ENCODE assay signal across 8 cellular contexts in genomic region chr2:64989126-64989981, GRCh38. TPM values are rescaled to one million over a fixed set of nuclear protein-coding genes. Genes with fewer than 3 reads are reported as not detected.
DNase-seq lines count a peak whose midpoint lies in the region; ATAC-seq and TF ChIP-seq lines count a peak whose summit lies in the region.

TSS of gene SLC1A4 (plus strand) at chr2:64989399. CDS start at chr2:64989644, 245 bp downstream.

- peak within 1 kb of the TSS; percentile 72 for H3K9ac ChIP-seq in IMR-90 (ENCODE audit: low read depth, low read length)

- H4K8ac ChIP-seq in IMR-90 (ENCODE audit: low read depth in 2 of 2, low read length in 2 of 2) = peak within 1 kb of the TSS; percentile 60 to 72; a peak in 3 of 4 replicates

- H3K9me2 ChIP-seq in PC-9 (ENCODE audit: insufficient read depth) = no peaks in the 10 kb centered on the region

- CTCF ChIA-PET in IMR-90 (lab: Yijun Ruan, JAX) (interaction anchor here (0.6 kb wide), 1 partner anchor 16 kb away, joined by 3 read pairs; no protein-coding TSS in a partner anchor), PC-9 (lab: Charles Lee) (interaction anchor here (0.6 kb wide), 1 partner anchor 10 kb away, joined by 5 read pairs; no protein-coding TSS in a partner anchor)

- 0 out of 2 replicates have a peak within 1 kb of the TSS, but pooled peaks have one; percentile 30 for H2BK20ac ChIP-seq in IMR-90 (ENCODE audit: low read depth, low read length)

- peak within 1 kb of the TSS; percentile 78 for H3K56ac ChIP-seq in IMR-90 (ENCODE audit: extremely low read depth, insufficient read depth, low read length)

- H3K4me2 ChIP-seq in IMR-90 (ENCODE audit: low read depth, low read length) (peak within 1 kb of the TSS; percentile 84), PC-9 (peak within 1 kb of the TSS; percentile 86)

- peak within 1 kb of the TSS; percentile 89 for H3K4ac ChIP-seq in IMR-90 (ENCODE audit: low read depth, low read length)

- H3F3A ChIP-seq in PC-9 (ENCODE audit: insufficient read depth, low read depth) = peaks cover 22% of the 10 kb centered on the region; the same call in 1 of the 2 replicates

- H3K9me1 ChIP-seq in IMR-90 (ENCODE audit: insufficient read depth, low read length) = peaks cover 4% of the 10 kb centered on the region

- in situ Hi-C loops in IMR-90 (cut with MboI; ENCODE audit: low sequenced_read_pairs) = no loop called here

- H3K27me3 ChIP-seq in IMR-90 (ENCODE audit: control insufficient read depth, insufficient read depth, low read length) = no peaks in the 10 kb centered on the region
- no peaks in the 10 kb centered on the region for H3K27me3 ChIP-seq in PC-9 (ENCODE audit: insufficient read depth, low read depth)
- no peaks in the 10 kb centered on the region for H3K27me3 ChIP-seq in muscle layer of duodenum (ENCODE audit: low read depth, low read length)

- H3K36me3 ChIP-seq in IMR-90 (ENCODE audit: control insufficient read depth, insufficient read depth, low read length) = no peaks in the 10 kb centered on the region
- H3K36me3 ChIP-seq in PC-9 (ENCODE audit: low read depth) = no peaks in the 10 kb centered on the region
- no peaks in the 10 kb centered on the region for H3K36me3 ChIP-seq in muscle layer of duodenum (ENCODE audit: control insufficient read depth in 1 of 2, insufficient read depth in 2 of 2, low read length in 2 of 2)

- TF ChIP-seq CTCF in IMR-90 (conservative IDR thresholded peaks at IDR 0.05; ENCODE audit: low read depth, low read length) = no peak
- no peak for TF ChIP-seq CTCF in PC-9 (conservative IDR thresholded peaks at IDR 0.05)

- H2BK5ac ChIP-seq in IMR-90 (ENCODE audit: low read depth, low read length, poor library complexity, severe bottlenecking) = peak within 1 kb of the TSS; percentile 84

- H2AK9ac ChIP-seq in IMR-90 (replicated peaks; ENCODE audit: low read depth, low read length, poor library complexity) = peak within 1 kb of the TSS; percentile 95

- H3K4me1 ChIP-seq in IMR-90 (ENCODE audit: control insufficient read depth, insufficient read depth, low read length) (peaks cover 10% of the 10 kb centered on the region), PC-9 (replicated peaks; ENCODE audit: insufficient read depth) (peaks cover 29% of the 10 kb centered on the region), muscle layer of duodenum (ENCODE audit: control insufficient read depth in 1 of 2, insufficient read depth in 2 of 2, low read length in 2 of 2) (peaks cover 6 to 25% of the 10 kb centered on the region in 2 donors)

- H4K5ac ChIP-seq in IMR-90 (ENCODE audit: low read depth, low read length) = peak within 1 kb of the TSS; percentile 44; the same call in 1 of the 2 replicates

- TSS peak; percentile 37 for BruUV-seq in IMR-90 (replicated peaks; lab: Mats Ljungman, UMichigan)
- BruUV-seq in PC-9 (replicated peaks; lab: Mats Ljungman, UMichigan) = no TSS peak

- H3K9me3 ChIP-seq in IMR-90 (ENCODE audit: control insufficient read depth, insufficient read depth, low read length) = no peaks in the 10 kb centered on the region
- H3K9me3 ChIP-seq in PC-9 (ENCODE audit: insufficient read depth, low read depth) = no peaks in the 10 kb centered on the region
- H3K9me3 ChIP-seq in muscle layer of duodenum (ENCODE audit: control insufficient read depth in 1 of 2, low read length in 2 of 2) = no peaks in the 10 kb centered on the region

- H3K27ac ChIP-seq in IMR-90 (ENCODE audit: insufficient read depth, low read length) = peak within 1 kb of the TSS; percentile 84
- H3K27ac ChIP-seq in PC-9 = peak within 1 kb of the TSS; percentile 83
- H3K27ac ChIP-seq in muscle layer of duodenum (ENCODE audit: low read length) = peak within 1 kb of the TSS; percentile 93

- POLR2A ChIA-PET in IMR-90 (lab: Charles Lee; ENCODE audit: unreplicated experiment) = no interaction called here
- POLR2A ChIA-PET in PC-9 (lab: Charles Lee; ENCODE audit: unreplicated experiment) = interaction anchor here (0.5 kb wide), 1 partner anchor 355 kb away, joined by 11 read pairs; no protein-coding TSS in a partner anchor

- intact Hi-C loops in IMR-90 (cut with micrococcal nuclease) = loop anchor here (5.0 kb wide), 1 partner anchor 37 kb away; no protein-coding TSS in a partner anchor
- intact Hi-C loops in PC-9 (cut with micrococcal nuclease; ENCODE audit: unreplicated experiment) = loop anchor here (1.0 kb wide), 1 partner anchor 51 kb away; no protein-coding TSS in a partner anchor

- H4K91ac ChIP-seq in IMR-90 (ENCODE audit: insufficient read depth, low read depth, low read length) = peak within 1 kb of the TSS; percentile 83

- peak within 1 kb of the TSS; percentile 92 for H2AFZ ChIP-seq in IMR-90 (replicated peaks; ENCODE audit: low read length, poor library complexity)
- peak within 1 kb of the TSS; percentile 99 for H2AFZ ChIP-seq in PC-9

- DNase-seq in DMS 273 (lab: John Stamatoyannopoulos, UW; ENCODE audit: unreplicated experiment) (peak; percentile 93), IMR-90 (peak; percentile 88), PC-9 (peak; percentile 54 to 77)
- peak; percentile 85 for DNase-seq in activated T-cell treated with anti-CD3 and anti-CD28 coated beads, Interleukin-2, amount 50 U/mL, for 1 hour
- peak; percentile 51 to 86 for DNase-seq in stimulated activated CD8-positive, alpha-beta memory T cell treated with anti-CD3 and anti-CD28 coated beads, Interleukin-7, amount 100 ng/mL, for 4 hours (ENCODE audit: low read depth in 2 of 2)

- H3K79me1 ChIP-seq in IMR-90 (ENCODE audit: low read depth in 1 of 2, low read length in 2 of 2) = peaks cover 26 to 47% of the 10 kb centered on the region in 2 experiments; a peak in 3 of 4 replicates

- TF ChIP-seq RAD21 in IMR-90 (IDR thresholded peaks at IDR 0.05; ENCODE audit: low read length) = no peak

- peak; percentile 73 for TF ChIP-seq POLR2A in IMR-90 (IDR thresholded peaks at IDR 0.05; ENCODE audit: low read depth, low read length)

- peak within 1 kb of the TSS; percentile 78 for H3K4me3 ChIP-seq in IMR-90 (ENCODE audit: insufficient read depth, low read depth, low read length)
- peak within 1 kb of the TSS; percentile 93 for H3K4me3 ChIP-seq in PC-9
- H3K4me3 ChIP-seq in muscle layer of duodenum (ENCODE audit: low read depth in 1 of 2, low read length in 2 of 2) = peak within 1 kb of the TSS; percentile 82 to 89

- ATAC-seq in GM21528 (IDR thresholded peaks at IDR 0.05; ENCODE audit: low FRiP score, unreplicated experiment) = peak; percentile 76
- ATAC-seq in IMR-90 (ENCODE audit: low read depth) = peak; percentile 93
- peak; percentile 92 for ATAC-seq in esophagus mucosa

- dilution Hi-C loops in IMR-90 (cut with HindIII; ENCODE audit: low sequenced_read_pairs, unreplicated experiment) = no loop called here

- H4K20me1 ChIP-seq in IMR-90 (ENCODE audit: insufficient read depth, low read length) = peaks cover 19% of the 10 kb centered on the region; the same call in 1 of the 2 replicates
- H4K20me1 ChIP-seq in PC-9 (ENCODE audit: insufficient read depth) = peaks cover 10% of the 10 kb centered on the region; the same call in 1 of the 2 replicates

- H2AK5ac ChIP-seq in IMR-90 (ENCODE audit: low read depth, low read length) = peak within 1 kb of the TSS; percentile 64; the same call in 1 of the 2 replicates

- H3K23ac ChIP-seq in IMR-90 (ENCODE audit: low read depth, low read length) = peak within 1 kb of the TSS; percentile 60

- H2BK15ac ChIP-seq in IMR-90 (ENCODE audit: low read depth, low read length) = peak within 1 kb of the TSS; percentile 39; the same call in 2 of the 3 replicates

- H3K79me2 ChIP-seq in PC-9 (ENCODE audit: low read depth) = no peaks in the 10 kb centered on the region

- WGBS in IMR-90 (ENCODE audit: extremely low coverage in 2 of 2, insufficient read length in 1 of 2), 2 experiments = 1% methylated on average over 74 of the region's 109 CpGs; no CpG with 5 or more reads in 1 of the 2 experiments

- peak within 1 kb of the TSS; percentile 91 for H3K14ac ChIP-seq in IMR-90 (replicated peaks; ENCODE audit: low read depth, low read length)

- H2BK120ac ChIP-seq in IMR-90 (ENCODE audit: low read depth, low read length) = peak within 1 kb of the TSS; percentile 78

- H3K18ac ChIP-seq in IMR-90 (ENCODE audit: low read depth, low read length) = peak within 1 kb of the TSS; percentile 39; the same call in 1 of the 2 replicates

TF ChIP-seq in IMR-90, 13 proteins besides CTCF, POLR2A, EP300 and RAD21:
- TF ChIP-seq MXI1 (IDR thresholded peaks at IDR 0.05; ENCODE audit: borderline replicate concordance, low read depth, low read length) = 0 out of 2 replicates have a peak, but pooled peaks have one; percentile 13
- no peak for TF ChIP-seq CHD1 (IDR thresholded peaks at IDR 0.05; ENCODE audit: low read depth, low read length)
- no peak for TF ChIP-seq MAZ (IDR thresholded peaks at IDR 0.05; ENCODE audit: borderline replicate concordance, low read depth, low read length)
- no peak; the same call in 1 of the 2 replicates for TF ChIP-seq NFE2L2 (IDR thresholded peaks at IDR 0.05; ENCODE audit: low read depth, low read length)
- TF ChIP-seq CEBPB (IDR thresholded peaks at IDR 0.05; ENCODE audit: low read depth, low read length) = peak; percentile 94
- no peak for TF ChIP-seq FOS (IDR thresholded peaks at IDR 0.05; ENCODE audit: low read depth, low read length)
- TF ChIP-seq MAFK (IDR thresholded peaks at IDR 0.05; ENCODE audit: low read depth, low read length) = no peak

RNA-seq across cellular contexts. Expression of gene SLC1A4, which starts in this region (rescaled TPM):
- total RNA-seq in IMR-90 (2012; rRNA removed) = 6.9 and 8.1 TPM in 2 replicates
- polyA plus RNA-seq in IMR-90 (2012; rRNA removed) = 5.9 and 6.8 TPM in 2 replicates
- 3.6 and 4.9 TPM in 2 replicates for polyA plus RNA-seq in IMR-90 (2012; cell fraction: cytosol; rRNA removed)
- polyA plus RNA-seq in IMR-90 (2012; cell fraction: nucleus; rRNA removed; ENCODE audit: low replicate concordance) = 5.5 and 6.4 TPM in 2 replicates
- total RNA-seq in PC-9 (2021) = 8.4 and 8.7 TPM in 2 replicates
- total RNA-seq in esophagus mucosa = 12.6 TPM

Comparison
In these comparisons a context has a peak if more than half of its experiments do, and no peak if none do; other contexts are left out.
1. Peak in every context shown above with its lines: DNase-seq, ATAC-seq, H3K4me3 ChIP-seq and H3K27ac ChIP-seq.